ENCODE assay signal across 8 cellular contexts in genomic region chr18:5895300-5895885, GRCh38. TPM values are rescaled to one million over a fixed set of nuclear protein-coding genes. Genes with fewer than 3 reads are reported as not detected.
A peak's percentile ranks its signal among the peaks of the same experiment; 100 is the strongest.
DNase-seq lines count a peak whose midpoint lies in the region; TF ChIP-seq lines count a peak whose summit lies in the region.

TSS of gene TMEM200C (minus strand) at chr18:5895522. CDS start at chr18:5892063, 3,459 bp downstream.

- H3K4me1 ChIP-seq in HAP-1 (no peaks in the 10 kb centered on the region), suprapubic skin (peaks cover 33% of the 10 kb centered on the region)

- H3K4me3 ChIP-seq in HAP-1 (peak within 1 kb of the TSS; percentile 11), suprapubic skin (peak within 1 kb of the TSS; percentile 56)

- H3K36me3 ChIP-seq in HAP-1 (replicated peaks) (no peaks in the 10 kb centered on the region), suprapubic skin (no peaks in the 10 kb centered on the region)

- H3K9me3 ChIP-seq in HAP-1 (no peaks in the 10 kb centered on the region), suprapubic skin (no peaks in the 10 kb centered on the region)

- H3K27me3 ChIP-seq in HAP-1 (ENCODE audit: low read depth) (peaks cover 43% of the 10 kb centered on the region), layer of hippocampus (ENCODE audit: control insufficient read depth, insufficient read depth, low read length) (peaks cover 10% of the 10 kb centered on the region), suprapubic skin (peaks cover 73% of the 10 kb centered on the region)

- no peak for TF ChIP-seq EP300 in suprapubic skin (IDR thresholded peaks at IDR 0.05)

- no peak for TF ChIP-seq CTCF in suprapubic skin (IDR thresholded peaks at IDR 0.05)

- H3K27ac ChIP-seq in angular gyrus (ENCODE audit: low read depth, low read length) (peak within 1 kb of the TSS; percentile 51), layer of hippocampus (ENCODE audit: low read depth, low read length) (peak within 1 kb of the TSS; percentile 38), suprapubic skin (peak within 1 kb of the TSS; percentile 31)

- TF ChIP-seq POLR2A in suprapubic skin (IDR thresholded peaks at IDR 0.05), result no peak

- WGBS in suprapubic skin, result 0% methylated on average over 22 of the region's 83 CpGs

- in situ Hi-C loops in HAP-1 (cut with MboI; ENCODE audit: low sequenced_read_pairs), result loop anchor here (25.0 kb wide), 1 partner anchor 308 kb away; no protein-coding TSS in a partner anchor

- DNase-seq in DMS53 treated with DMSO at 0.1 percent for 48 hours (lab: John Stamatoyannopoulos, UW; ENCODE audit: unreplicated experiment), result peak; percentile 38
- peak in 1 of 2 experiments; percentile 38 for DNase-seq in HAP-1 (ENCODE audit: low spot score in 2 of 2)
- DNase-seq in suprapubic skin (ENCODE audit: low spot score in 2 of 2), result no peak
- no peak for DNase-seq in NCI-H524 treated with DMSO at 0.1 percent for 48 hours (lab: John Stamatoyannopoulos, UW)
- DNase-seq in T1000 (lab: John Stamatoyannopoulos, UW), result no peak
- no peak for DNase-seq in middle frontal gyrus (ENCODE audit: extremely low spot score, low spot score)

RNA-seq across cellular contexts. Expression of gene TMEM200C, which starts in this region (rescaled TPM):
- total RNA-seq in suprapubic skin, result 1 to 10 TPM in 2 of 4 donors, under 1 TPM in 1, not detected in 1; 0.08 to 1.4 (median 1.3) TPM
